11 cellular contexts compared by ENCODE assay signal in genomic region chr1:25765910-25766645, GRCh38. TPM values are rescaled to one million over a fixed set of nuclear protein-coding genes. Genes with fewer than 3 reads are reported as not detected.
A peak's percentile ranks its signal among the peaks of the same experiment; 100 is the strongest.
DNase-seq lines count a peak whose midpoint lies in the region; ATAC-seq, FAIRE-seq and TF ChIP-seq lines count a peak whose summit lies in the region.
"Had no signal": no experiment of that assay in that cellular context is flagged by ENCODE, and none has a peak within 500 bp of the region (broad histone marks: within the 10 kb centered on the region; RNA-seq: fewer than 3 reads in every experiment).

No MANE protein-coding gene starts in this region.

- no peaks in the 10 kb centered on the region for H3K27me3 Mint-ChIP-seq in activated T-cell treated with anti-CD3 and anti-CD28 coated beads, Interleukin-2, amount 50 U/mL, for 72 hours (ENCODE audit: low read depth)

- H3K18ac ChIP-seq in H1 (ENCODE audit: extremely low read depth, low read length) = no peak overlapping the region

- CTCF ChIA-PET in H1 (lab: Charles Lee; ENCODE audit: partially characterized antibody) = interaction anchor here (0.9 to 2.1 kb wide), 5 partner anchors 10 to 44 kb away, joined by 3 to 9 read pairs (median 9); no protein-coding TSS in a partner anchor

- H2BK15ac ChIP-seq in H1 (ENCODE audit: low read length) = 0 out of 2 replicates have a peak overlapping the region, but pooled peaks have one; percentile 72

- H3K36me3 ChIP-seq in H1 (ENCODE audit: control insufficient read depth in 2 of 4, insufficient read depth in 4 of 4, low read length in 3 of 4) (no peaks in the 10 kb centered on the region), thoracic aorta (no peaks in the 10 kb centered on the region)

- H3K4me3 ChIP-seq in H1 (ENCODE audit: extremely low read depth in 1 of 4, insufficient read depth in 2 of 4, low read depth in 3 of 4, low read length in 4 of 4) = no peak overlapping the region
- H3K4me3 ChIP-seq in thoracic aorta = no peak overlapping the region

- H3K79me2 ChIP-seq in H1 (ENCODE audit: control insufficient read depth in 1 of 2, insufficient read depth in 2 of 2, low read length in 2 of 2) = no peaks in the 10 kb centered on the region

- no peak for TF ChIP-seq CTCF in H1 (IDR thresholded peaks at IDR 0.05; ENCODE audit: control extremely low read depth in 1 of 3, insufficient read depth in 1 of 3, low read depth in 1 of 3, low read length in 3 of 3)
- TF ChIP-seq CTCF in thoracic aorta (IDR thresholded peaks at IDR 0.05) = no peak

- no peak overlapping the region for H3K4ac ChIP-seq in H1 (replicated peaks; ENCODE audit: insufficient read length, low read depth, low read length)

- peaks cover 23% of the 10 kb centered on the region; the same call in 1 of the 2 replicates for H3K23me2 ChIP-seq in H1 (ENCODE audit: low read depth, low read length)

- WGBS in H1 (ENCODE audit: extremely low coverage in 1 of 2, insufficient coverage in 1 of 2, insufficient read length in 1 of 2, insufficient replicate concordance in 2 of 2, low coverage in 1 of 2, low lambda C conversion rate in 2 of 2, missing lambda C conversion rate in 1 of 2), 2 experiments = 85% methylated on average over 16 of the region's 16 CpGs; no CpG with 5 or more reads in 1 of the 2 experiments

- TF ChIP-seq EP300 in H1 (IDR thresholded peaks at IDR 0.05; ENCODE audit: borderline replicate concordance in 1 of 2, low read depth in 2 of 2, low read length in 2 of 2) = no peak

- no peak for FAIRE-seq in H1 (lab: Jason Lieb, UNC)

- no peak for DNase-seq in activated T-cell treated with anti-CD3 and anti-CD28 coated beads, Interleukin-2, amount 50 U/mL, for 72 hours
- no peak for DNase-seq in activated T-cell treated with anti-CD3 and anti-CD28 coated beads, Interleukin-2, amount 50 U/mL, for 1 hour
- peak; percentile 48 to 75 for DNase-seq in NCI-H446 (lab: John Stamatoyannopoulos, UW)
- no peak for DNase-seq in H1 (ENCODE audit: low read depth in 1 of 2, low spot score in 2 of 2)
- DNase-seq in thoracic aorta (ENCODE audit: low spot score) = no peak
- DNase-seq in DMS53 (lab: John Stamatoyannopoulos, UW) = no peak
- DNase-seq: NCI-H748 treated with DMSO at 0.1 percent for 48 hours; stimulated activated CD8-positive, alpha-beta memory T cell treated with anti-CD3 and anti-CD28 coated beads, Interleukin-4, amount 100 ng/mL, for 48 hours had no signal

- no peak overlapping the region for H3K27ac Mint-ChIP-seq in activated T-cell treated with anti-CD3 and anti-CD28 coated beads, Interleukin-2, amount 50 U/mL, for 72 hours
- H3K27ac Mint-ChIP-seq: T-helper 1 cell treated with Interleukin-12 subunit alpha and Interleukin-12 subunit beta and Interleukin-4 antibody, amounts not matched to agents 30 μg/mL and 1 μg/mL, for 36 hours had no signal

- H3K4me2 ChIP-seq in H1 (ENCODE audit: insufficient read depth in 1 of 2, low read depth in 2 of 2, low read length in 2 of 2) = no peak overlapping the region

- peak in 1 of 2 donors; percentile 8 for ATAC-seq in activated T-cell treated with anti-CD3 and anti-CD28 coated beads, Interleukin-2, amount 50 U/mL, for 72 hours (replicated peaks in 1 of 2)
- no peak for ATAC-seq in thoracic aorta (ENCODE audit: insufficient number of reproducible peaks, low FRiP score, low read depth)
- no peak for ATAC-seq in GM21786 (IDR thresholded peaks at IDR 0.05; ENCODE audit: unreplicated experiment)
- no peak for ATAC-seq in GM21576 (IDR thresholded peaks at IDR 0.05; ENCODE audit: unreplicated experiment)

- H3K36me3 Mint-ChIP-seq in activated T-cell treated with anti-CD3 and anti-CD28 coated beads, Interleukin-2, amount 50 U/mL, for 72 hours (ENCODE audit: insufficient read depth in 2 of 2) = no peaks in the 10 kb centered on the region

- H2BK120ac ChIP-seq in H1 (replicated peaks; ENCODE audit: low read depth, low read length) = no peak overlapping the region

- H3K79me1 ChIP-seq in H1 (ENCODE audit: low read depth, low read length) = no peaks in the 10 kb centered on the region

- TF ChIP-seq RAD21 in H1 (IDR thresholded peaks at IDR 0.05 in 1 of 2, conservative IDR thresholded peaks at IDR 0.05 in 1 of 2; ENCODE audit: low read depth in 2 of 2, low read length in 2 of 2) = no peak

- H2BK12ac ChIP-seq in H1 (ENCODE audit: low read depth, low read length) = no peak overlapping the region

- no peak for TF ChIP-seq POLR2A in H1 (IDR thresholded peaks at IDR 0.05; ENCODE audit: control extremely low read depth in 1 of 2, low read depth in 2 of 2, low read length in 2 of 2)

- H4K5ac ChIP-seq in H1 (ENCODE audit: insufficient read length, low read depth, low read length) = no peak overlapping the region

- no peak overlapping the region for H3K9ac ChIP-seq in H1 (replicated peaks in 1 of 4; ENCODE audit: extremely low read depth in 1 of 4, low read depth in 3 of 4, low read length in 3 of 4)

- H3K27me3 ChIP-seq in H1 (replicated peaks in 1 of 4; ENCODE audit: control insufficient read depth in 3 of 4, extremely low read depth in 1 of 4, insufficient read depth in 3 of 4, low read length in 3 of 4) (no peaks in the 10 kb centered on the region), thoracic aorta (replicated peaks; ENCODE audit: insufficient read depth) (no peaks in the 10 kb centered on the region)

- no peaks in the 10 kb centered on the region for H3K9me3 Mint-ChIP-seq in activated T-cell treated with anti-CD3 and anti-CD28 coated beads, Interleukin-2, amount 50 U/mL, for 72 hours
- H3K9me3 Mint-ChIP-seq: T-helper 1 cell treated with Interleukin-12 subunit alpha and Interleukin-12 subunit beta and Interleukin-4 antibody, amounts not matched to agents 30 μg/mL and 1 μg/mL, for 36 hours had no signal

- H3K4me3 Mint-ChIP-seq in activated T-cell treated with anti-CD3 and anti-CD28 coated beads, Interleukin-2, amount 50 U/mL, for 72 hours = peak overlapping the region; percentile 5 to 18
- H3K4me3 Mint-ChIP-seq: T-helper 1 cell treated with Interleukin-12 subunit alpha and Interleukin-12 subunit beta and Interleukin-4 antibody, amounts not matched to agents 30 μg/mL and 1 μg/mL, for 36 hours had no signal

- H4K91ac ChIP-seq in H1 (replicated peaks; ENCODE audit: insufficient read length, low read length) = no peak overlapping the region

- H2BK5ac ChIP-seq in H1 (ENCODE audit: low read depth, low read length) = no peak overlapping the region

- no peak overlapping the region for H3K14ac ChIP-seq in H1 (ENCODE audit: insufficient read length)

- H2AFZ ChIP-seq in H1 (ENCODE audit: low read length) = no peak overlapping the region

- H4K20me1 ChIP-seq in H1 (replicated peaks in 1 of 2; ENCODE audit: control insufficient read depth in 1 of 2, insufficient read depth in 2 of 2, low read length in 2 of 2) = peaks cover 0 to 9% of the 10 kb centered on the region in 2 experiments

- POLR2A ChIA-PET in H1 (lab: Charles Lee; ENCODE audit: partially characterized antibody) = interaction anchor here (1.0 to 1.3 kb wide), 2 partner anchors 11 to 14 kb away, joined by 3 to 5 read pairs; no protein-coding TSS in a partner anchor

- no peak overlapping the region; the same call in 1 of the 2 replicates for H2AK5ac ChIP-seq in H1 (ENCODE audit: low read depth, low read length)

- no peak overlapping the region for H3K23ac ChIP-seq in H1 (ENCODE audit: insufficient read length)

- H3K4me1 ChIP-seq in H1 (replicated peaks in 1 of 4; ENCODE audit: control insufficient read depth in 3 of 4, insufficient read depth in 4 of 4, low read length in 3 of 4) = peaks cover 0 to 5% (median 0%) of the 10 kb centered on the region in 4 experiments; a peak in 2 of 7 replicates
- peaks cover 9 to 23% of the 10 kb centered on the region in 2 donors for H3K4me1 ChIP-seq in thoracic aorta (ENCODE audit: control insufficient read depth in 1 of 2, low read depth in 2 of 2)

- H3K56ac ChIP-seq in H1 (replicated peaks; ENCODE audit: insufficient read length, low read depth, low read length) = no peak overlapping the region

- H3K4me1 Mint-ChIP-seq in activated T-cell treated with anti-CD3 and anti-CD28 coated beads, Interleukin-2, amount 50 U/mL, for 72 hours (ENCODE audit: low read depth) = peaks cover 53% of the 10 kb centered on the region

- no peak overlapping the region for H4K8ac ChIP-seq in H1 (ENCODE audit: extremely low read depth, insufficient read depth, low read length)

- H3K27ac ChIP-seq in H1 (ENCODE audit: low read depth, low read length) (no peak overlapping the region), thoracic aorta (peak overlapping the region; percentile 32 to 49)

- H2BK20ac ChIP-seq in H1 (ENCODE audit: low read length) = no peak overlapping the region

- no peaks in the 10 kb centered on the region for H3K9me3 ChIP-seq in H1 (ENCODE audit: insufficient read depth in 2 of 2, low read depth in 1 of 2, low read length in 1 of 2)
- no peaks in the 10 kb centered on the region for H3K9me3 ChIP-seq in thoracic aorta

TF ChIP-seq in H1, 55 proteins besides CTCF, POLR2A, EP300 and RAD21 (continues in another document):
- TF ChIP-seq SIN3A (conservative IDR thresholded peaks at IDR 0.05 in 1 of 2, IDR thresholded peaks at IDR 0.05 in 1 of 2; ENCODE audit: low read depth in 1 of 2, low read length in 2 of 2) = no peak
- no peak for TF ChIP-seq CBX8 (IDR thresholded peaks at IDR 0.05; ENCODE audit: borderline replicate concordance, low read depth, low read length)

RNA-seq across cellular contexts. Expression of gene SELENON, which starts 33.9 kb away (rescaled TPM):
- 10 to 100 TPM; 29.5 to 31.1 TPM for total RNA-seq in activated T-cell treated with anti-CD3 and anti-CD28 coated beads, Interleukin-2, amount 50 U/mL, for 72 hours
- 77.4 and 77.6 TPM in 2 replicates for total RNA-seq in H1 (2021; fragmentation: NEBNext Ultra II Directional; extraction: Animal tissue kit (Norgen Biotek cat#: 25700))
- 43.0 and 67.3 TPM in 2 replicates for polyA plus RNA-seq in H1 (2011; rRNA removed)
- polyA plus RNA-seq in H1 (2011; cell fraction: cytosol; rRNA removed) = 36.6 TPM
- polyA plus RNA-seq in H1 (2011; cell fraction: nucleus; rRNA removed) = 58.6 TPM
- 72.8 to 99.4 TPM (median 83.9 TPM) in 4 replicates for polyA plus RNA-seq in H1 (2012, experiment 1 of 2)
- polyA plus RNA-seq in H1 (2012, experiment 2 of 2) = 89.8 TPM
- polyA plus RNA-seq in H1 (2013, experiment 1 of 2) = 103 TPM
- 109 TPM for polyA plus RNA-seq in H1 (2013, experiment 2 of 2)
- 25.4 and 44.6 TPM in 2 replicates for polyA minus RNA-seq in H1 (2011; rRNA and poly(A)+ RNA removed)
- polyA minus RNA-seq in H1 (2011; cell fraction: cytosol; rRNA and poly(A)+ RNA removed) = 47.6 TPM
- 23.2 TPM for polyA minus RNA-seq in H1 (2011; cell fraction: nucleus; rRNA and poly(A)+ RNA removed)
- total RNA-seq in thoracic aorta = 10 to 100 TPM; 44.1 to 48.6 TPM

RNA-seq across cellular contexts. Expression of gene MTFR1L, which starts 53.7 kb away (rescaled TPM):
- 10 to 100 TPM; 34.0 to 39.1 TPM for total RNA-seq in activated T-cell treated with anti-CD3 and anti-CD28 coated beads, Interleukin-2, amount 50 U/mL, for 72 hours
- total RNA-seq in H1 (2021; fragmentation: NEBNext Ultra II Directional; extraction: Animal tissue kit (Norgen Biotek cat#: 25700)) = 20.8 and 23.1 TPM in 2 replicates
- 23.1 and 39.9 TPM in 2 replicates for polyA plus RNA-seq in H1 (2011; rRNA removed)
- polyA plus RNA-seq in H1 (2011; cell fraction: cytosol; rRNA removed) = 25.9 TPM
- polyA plus RNA-seq in H1 (2011; cell fraction: nucleus; rRNA removed) = 27.3 TPM
- polyA plus RNA-seq in H1 (2012, experiment 1 of 2) = 20.5 to 26.2 TPM (median 22.8 TPM) in 4 replicates
- 21.2 TPM for polyA plus RNA-seq in H1 (2012, experiment 2 of 2)
- polyA plus RNA-seq in H1 (2013, experiment 1 of 2) = 17.5 TPM
- polyA plus RNA-seq in H1 (2013, experiment 2 of 2) = 15.3 TPM
- polyA minus RNA-seq in H1 (2011; rRNA and poly(A)+ RNA removed) = 23.2 and 27.4 TPM in 2 replicates
- polyA minus RNA-seq in H1 (2011; cell fraction: cytosol; rRNA and poly(A)+ RNA removed) = 10.6 TPM
- 16.7 TPM for polyA minus RNA-seq in H1 (2011; cell fraction: nucleus; rRNA and poly(A)+ RNA removed)
- total RNA-seq in thoracic aorta = 10 to 100 TPM; 63.4 to 81.9 TPM

Comparison
In these comparisons a context has a peak if more than half of its experiments do, and no peak if none do; other contexts are left out.
1. DNase-seq: peak in NCI-H446 (2 of 2); none in activated T-cell treated with anti-CD3 and anti-CD28 coated beads, Interleukin-2, amount 50 U/mL, for 72 hours (0 of 2), activated T-cell treated with anti-CD3 and anti-CD28 coated beads, Interleukin-2, amount 50 U/mL, for 1 hour (single experiment), H1 (0 of 2), thoracic aorta (single experiment) and DMS53 (single experiment).